In the genomic region with DNA sequence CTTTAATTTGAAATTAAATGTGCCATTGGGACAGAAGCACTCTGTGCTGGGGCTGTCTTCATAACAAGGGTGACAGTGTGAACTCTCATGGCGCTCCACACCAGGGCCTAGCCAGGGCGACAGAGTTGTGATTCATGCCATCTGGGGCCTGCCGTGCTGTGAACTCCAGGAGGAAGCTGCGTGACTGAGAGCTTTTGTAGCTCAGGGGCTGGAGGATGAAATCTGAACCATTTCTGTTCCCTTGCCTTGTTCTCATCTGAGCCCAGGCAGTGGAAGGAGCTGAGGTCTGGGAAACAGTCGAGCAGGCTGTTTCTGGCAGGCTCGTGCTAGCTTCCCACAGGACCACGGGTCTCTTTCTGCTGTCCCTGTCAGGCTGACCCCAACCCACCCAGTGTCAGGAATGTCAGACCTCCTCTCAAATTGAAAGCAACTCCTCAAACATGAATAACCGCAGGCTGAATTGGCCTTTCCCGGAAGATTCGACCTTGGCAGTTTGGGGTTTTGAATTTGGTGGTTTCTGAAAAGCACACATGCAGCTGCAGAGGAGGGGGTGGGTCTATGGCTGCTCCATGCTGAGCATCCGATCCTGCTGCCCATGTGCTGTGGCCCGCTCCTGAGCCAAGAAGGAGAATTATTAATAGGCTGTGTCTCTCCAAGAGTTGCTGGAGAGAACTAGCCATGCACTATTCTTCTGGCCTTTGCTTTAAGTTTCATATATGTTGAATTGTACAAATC, we compare ENCODE assay signal across 8 cellular contexts.
A peak's percentile ranks its signal among the peaks of the same experiment; 100 is the strongest.
DNase-seq lines count a peak whose midpoint lies in the region; ATAC-seq and TF ChIP-seq lines count a peak whose summit lies in the region.

No MANE protein-coding gene starts in this region.

- peak overlapping the region; percentile 88 for H3K27ac Mint-ChIP-seq in HFFc6

- no peak for TF ChIP-seq CTCF in HFFc6 (IDR thresholded peaks at IDR 0.05)
- TF ChIP-seq CTCF in adrenal gland (IDR thresholded peaks at IDR 0.05), result no peak
- no peak for TF ChIP-seq CTCF in smooth muscle cell (IDR thresholded peaks at IDR 0.05; ENCODE audit: borderline replicate concordance, insufficient read depth, poor library complexity, severe bottlenecking)
- TF ChIP-seq CTCF in A673 (conservative IDR thresholded peaks at IDR 0.05; ENCODE audit: low read depth, low read length), result no peak

- H3K36me3 ChIP-seq in adrenal gland (replicated peaks in 1 of 2), result no peaks in the 10 kb centered on the region
- H3K36me3 ChIP-seq in smooth muscle cell (ENCODE audit: low read depth), result no peaks in the 10 kb centered on the region
- H3K36me3 ChIP-seq in A673 (ENCODE audit: insufficient read depth, low read length, poor library complexity, severe bottlenecking), result no peaks in the 10 kb centered on the region

- H4K20me1 ChIP-seq in smooth muscle cell (ENCODE audit: low read depth), result no peaks in the 10 kb centered on the region

- peak overlapping the region; percentile 55; the same call in 1 of the 2 replicates for H3K4me3 Mint-ChIP-seq in HFFc6

- H3K27me3 ChIP-seq in adrenal gland (no peaks in the 10 kb centered on the region), smooth muscle cell (ENCODE audit: low read depth) (no peaks in the 10 kb centered on the region), A673 (replicated peaks; ENCODE audit: insufficient read depth, low read depth, low read length, poor library complexity) (no peaks in the 10 kb centered on the region)

- 0 out of 2 replicates have a peak, but pooled peaks cover 3% of the 10 kb centered on the region for H3K27me3 Mint-ChIP-seq in HFFc6 (ENCODE audit: insufficient read depth)

- BruUV-seq in A673 (replicated peaks; lab: Mats Ljungman, UMichigan), result no TSS peak

- DNase-seq in HFFc6 (peak; percentile 55), adrenal gland (peak in 6 of 7 donors; percentile 58 to 79 (median 64)), hepatic stellate cell (ENCODE audit: low spot score) (peak; percentile 59), smooth muscle cell (lab: John Stamatoyannopoulos, UW; ENCODE audit: unreplicated experiment) (peak; percentile 21), A673 (ENCODE audit: low spot score) (no peak)
- no peak for DNase-seq in stimulated activated naive CD4-positive, alpha-beta T cell treated with Interleukin-2 at 50 U/mL for 16 hours (lab: John Stamatoyannopoulos, UW)

- H3K4me3 ChIP-seq in adrenal gland, result no peak overlapping the region
- H3K4me3 ChIP-seq in smooth muscle cell, result no peak overlapping the region
- no peak overlapping the region for H3K4me3 ChIP-seq in A673 (ENCODE audit: low read depth, low read length, poor library complexity, severe bottlenecking)

- H3K4me1 Mint-ChIP-seq in HFFc6 (ENCODE audit: low read depth), result peaks cover 49% of the 10 kb centered on the region

- H3K9me3 Mint-ChIP-seq in HFFc6, result no peaks in the 10 kb centered on the region

- H2AFZ ChIP-seq in smooth muscle cell (ENCODE audit: low read depth), result peak overlapping the region; percentile 6

- WGBS in adrenal gland, 4 donors, result 36 to 46% (median 41%) methylated on average over 9 to 12 of the region's 12 CpGs
- 44% methylated on average over 12 of the region's 12 CpGs for WGBS in smooth muscle cell (ENCODE audit: low lambda C conversion rate)

- peak overlapping the region; percentile 4 for H3K9ac ChIP-seq in smooth muscle cell (ENCODE audit: low read depth)

- intact Hi-C loops in adrenal gland (cut with DNase I), result no loop called here
- intact Hi-C loops in A673 (cut with micrococcal nuclease; ENCODE audit: unreplicated experiment), result no loop called here

- POLR2A ChIA-PET in A673 (lab: Charles Lee; ENCODE audit: low non-redundant PET), result no interaction called here

- H3F3A ChIP-seq in smooth muscle cell (ENCODE audit: low read depth), result peaks cover 10% of the 10 kb centered on the region

- H3K9me3 ChIP-seq in adrenal gland (replicated peaks in 1 of 3) (no peaks in the 10 kb centered on the region), smooth muscle cell (replicated peaks; ENCODE audit: low read depth) (no peaks in the 10 kb centered on the region), A673 (ENCODE audit: low read depth, low read length, poor library complexity, severe bottlenecking) (no peaks in the 10 kb centered on the region)

- no peak for TF ChIP-seq POLR2A in adrenal gland (IDR thresholded peaks at IDR 0.05)

- H3K36me3 Mint-ChIP-seq in HFFc6 (ENCODE audit: low read depth), result no peaks in the 10 kb centered on the region

- no peaks in the 10 kb centered on the region for H3K79me2 ChIP-seq in smooth muscle cell (ENCODE audit: low read depth)

- H3K4me1 ChIP-seq in adrenal gland (replicated peaks in 1 of 2), result peaks cover 0 to 16% of the 10 kb centered on the region in 2 donors
- H3K4me1 ChIP-seq in smooth muscle cell (ENCODE audit: low read depth), result peaks cover 11% of the 10 kb centered on the region
- H3K4me1 ChIP-seq in A673 (ENCODE audit: insufficient read depth, low read length, poor library complexity, severe bottlenecking), result no peaks in the 10 kb centered on the region

- ATAC-seq in GM21717 (IDR thresholded peaks at IDR 0.05; ENCODE audit: unreplicated experiment) (no peak), GM19452 (IDR thresholded peaks at IDR 0.05; ENCODE audit: unreplicated experiment) (no peak)

- CTCF ChIA-PET in A673 (lab: Charles Lee), result no interaction called here

- H3K27ac ChIP-seq in adrenal gland (peak overlapping the region in 2 of 5 donors; percentile 51 to 74), smooth muscle cell (ENCODE audit: low read depth) (peak overlapping the region; percentile 87), A673 (ENCODE audit: low read depth, low read length, poor library complexity, severe bottlenecking) (no peak overlapping the region)

- peak overlapping the region; percentile 42 for H3K4me2 ChIP-seq in smooth muscle cell

Comparison
In these comparisons a context has a peak if more than half of its experiments do, and no peak if none do; other contexts are left out.
1. DNase-seq: peak in HFFc6 (single experiment), adrenal gland (6 of 7), hepatic stellate cell (single experiment) and smooth muscle cell (single experiment); none in A673 (single experiment) and stimulated activated naive CD4-positive, alpha-beta T cell treated with Interleukin-2 at 50 U/mL for 16 hours (single experiment).